In genomic region chrX:55839480-55839879, GRCh38 we compare ENCODE assay signal across 21 cellular contexts.
DNase-seq lines count a peak whose midpoint lies in the region; ATAC-seq, FAIRE-seq and TF ChIP-seq lines count a peak whose summit lies in the region.
"Had no signal": no experiment of that assay in that cellular context is flagged by ENCODE, and none has a peak within 500 bp of the region (broad histone marks: within the 10 kb centered on the region; RNA-seq: fewer than 3 reads in every experiment).

No MANE protein-coding gene starts in this region.

- no peaks in the 10 kb centered on the region for H4K20me1 ChIP-seq in H9 (ENCODE audit: control insufficient read depth, insufficient read depth, insufficient read length)

- no peak overlapping the region for H3K4me3 ChIP-seq in small intestine (ENCODE audit: low read depth in 1 of 2, low read length in 2 of 2)
- H3K4me3 ChIP-seq: left ventricle myocardium inferior, psoas muscle, smooth muscle cell, uterus had no signal

- no peak for ATAC-seq in activated CD4-positive, alpha-beta T cell treated with anti-CD3 and anti-CD28 coated beads for 36 hours
- ATAC-seq in WTC11 = peak; percentile 99
- no peak for ATAC-seq in GM18858 (IDR thresholded peaks at IDR 0.05; ENCODE audit: unreplicated experiment)
- ATAC-seq: activated naive CD4-positive, alpha-beta T cell treated with anti-CD3 and anti-CD28 coated beads, Interleukin-2, amount 50 U/mL, for 72 hours; psoas muscle had no signal

- H3T11ph ChIP-seq in H9 (ENCODE audit: low read length) = no peak overlapping the region

- H3K27ac ChIP-seq in H9 (ENCODE audit: insufficient read length, low read depth, low read length) = no peak overlapping the region
- H3K27ac ChIP-seq in small intestine (ENCODE audit: low read depth in 1 of 2, low read length in 1 of 2) = peak overlapping the region in 1 of 2 donors; percentile 56
- H3K27ac ChIP-seq: left ventricle myocardium inferior, psoas muscle, uterus had no signal

- no peak overlapping the region for H2BK12ac ChIP-seq in H9 (ENCODE audit: insufficient read length, low read depth, low read length)

- no peak overlapping the region for H2AK5ac ChIP-seq in H9 (ENCODE audit: insufficient read length, low read length)

- H3K4me1 ChIP-seq in H9 (ENCODE audit: insufficient read depth, low read length) (no peaks in the 10 kb centered on the region), small intestine (ENCODE audit: control insufficient read depth in 2 of 2, insufficient read depth in 1 of 2, low read depth in 1 of 2, low read length in 1 of 2) (no peaks in the 10 kb centered on the region)
- H3K4me1 ChIP-seq: left ventricle myocardium inferior, psoas muscle, uterus had no signal

- no peak overlapping the region for H4K8ac ChIP-seq in H9 (replicated peaks; ENCODE audit: insufficient read length, low read depth, low read length)

- no peak overlapping the region for H3K4ac ChIP-seq in H9 (ENCODE audit: low read depth, low read length)

- no peaks in the 10 kb centered on the region for H3K9me3 Mint-ChIP-seq in activated CD4-positive, alpha-beta T cell treated with anti-CD3 and anti-CD28 coated beads for 36 hours (ENCODE audit: low read depth)
- H3K9me3 Mint-ChIP-seq in activated CD4-positive, alpha-beta T cell treated with anti-CD3 and anti-CD28 coated beads, Interleukin-2, amount 10 ng/mL, durations not matched to agents 7 days and 5 days = no peaks in the 10 kb centered on the region
- H3K9me3 Mint-ChIP-seq in H9 (peaks cover 80 to 86% of the 10 kb centered on the region in 2 experiments), WTC11 (peaks cover 5% of the 10 kb centered on the region; the same call in 1 of the 2 replicates)
- peaks cover 3% of the 10 kb centered on the region for H3K9me3 Mint-ChIP-seq in activated T-helper 1 cell treated with anti-CD3 and anti-CD28 coated beads, Interleukin-12 subunit alpha, Interleukin-12 subunit beta, Interleukin-2, Interleukin-4 antibody, amounts not matched to agents 30 ng/mL and 10 ng/mL and 1 ng/mL, durations not matched to agents 14 hours and 24 hours and 36 hours
- H3K9me3 Mint-ChIP-seq: activated naive CD4-positive, alpha-beta T cell treated with anti-CD3 and anti-CD28 coated beads, Interleukin-2, amount 50 U/mL, for 72 hours; activated T-cell treated with anti-CD3 and anti-CD28 coated beads, Interleukin-2, amount 50 U/mL, for 24 hours had no signal

- intact Hi-C loops in activated CD4-positive, alpha-beta T cell treated with anti-CD3 and anti-CD28 coated beads for 36 hours (cut with DNase I, micrococcal nuclease) = no loop called here
- intact Hi-C loops in activated T-helper 1 cell treated with anti-CD3 and anti-CD28 coated beads, Interleukin-12 subunit alpha, Interleukin-12 subunit beta, Interleukin-2, Interleukin-4 antibody, amounts not matched to agents 30 ng/mL and 10 ng/mL and 1 ng/mL, durations not matched to agents 14 hours and 24 hours and 36 hours (cut with micrococcal nuclease) = no loop called here

- H2BK120ac ChIP-seq in H9 (ENCODE audit: low read depth, low read length, poor library complexity, severe bottlenecking) = no peak overlapping the region

- WGBS in H9 (ENCODE audit: extremely low coverage, insufficient read length, low lambda C conversion rate) = no CpG with 5 or more reads among the region's 2 CpGs
- 11 to 54% (median 51%) methylated on average over 2 of the region's 2 CpGs for WGBS in small intestine, 3 donors

- POLR2A ChIA-PET in activated CD4-positive, alpha-beta T cell treated with anti-CD3 and anti-CD28 coated beads for 36 hours (lab: Charles Lee) = no interaction called here
- POLR2A ChIA-PET in activated CD4-positive, alpha-beta T cell treated with anti-CD3 and anti-CD28 coated beads, Interleukin-2, amount 10 ng/mL, durations not matched to agents 7 days and 5 days (lab: Charles Lee) = no interaction called here
- POLR2A ChIA-PET in WTC11 (lab: Charles Lee) = no interaction called here

- no peak overlapping the region for H3K23ac ChIP-seq in H9 (ENCODE audit: insufficient read length, low read depth, low read length)

- H3K79me2 ChIP-seq in H9 (ENCODE audit: insufficient read depth, low read length) = no peaks in the 10 kb centered on the region

- H2BK15ac ChIP-seq in H9 (ENCODE audit: low read depth, low read length) = no peak overlapping the region

- no peak overlapping the region for H3K56ac ChIP-seq in H9 (ENCODE audit: insufficient read length, low read depth, low read length)

- H3K9me3 ChIP-seq in H9 (ENCODE audit: control insufficient read depth, low read depth, low read length) (peaks cover 24% of the 10 kb centered on the region), small intestine (ENCODE audit: control insufficient read depth, low read depth) (no peaks in the 10 kb centered on the region)
- H3K9me3 ChIP-seq: left ventricle myocardium inferior, uterus had no signal

- DNase-seq in activated CD4-positive, alpha-beta T cell treated with anti-CD3 and anti-CD28 coated beads for 36 hours = peak; percentile 16
- no peak for DNase-seq in activated CD4-positive, alpha-beta T cell treated with anti-CD3 and anti-CD28 coated beads, Interleukin-2, amount 10 ng/mL, durations not matched to agents 7 days and 5 days
- peak; percentile 79 for DNase-seq in H9
- DNase-seq in WTC11 (ENCODE audit: low spot score) = peak; percentile 64
- peak; percentile 88 for DNase-seq in small intestine
- DNase-seq in activated CD4-positive, alpha-beta T cell treated with anti-CD3 and anti-CD28 coated beads, Interleukin-2, amount 50 U/mL, for 4 hours = no peak
- no peak for DNase-seq in activated T-helper 1 cell treated with anti-CD3 and anti-CD28 coated beads, Interleukin-12 subunit alpha, Interleukin-12 subunit beta, Interleukin-2, Interleukin-4 antibody, amounts not matched to agents 30 ng/mL and 10 ng/mL and 1 ng/mL, durations not matched to agents 14 hours and 24 hours and 36 hours (ENCODE audit: low spot score)
- DNase-seq: ACHN; activated T-cell treated with anti-CD3 and anti-CD28 coated beads, Interleukin-2, amount 50 U/mL, for 24 hours; effector memory CD4-positive, alpha-beta T cell; GOT3; left ventricle myocardium inferior; NCI-H1417; NCI-H774; substantia nigra; uterus had no signal

- no peak overlapping the region for H3K18ac ChIP-seq in H9 (ENCODE audit: insufficient read length, low read depth, low read length)

- no peak overlapping the region for H4K5ac ChIP-seq in H9 (ENCODE audit: insufficient read length, low read depth, low read length)

- no peak overlapping the region for H2BK5ac ChIP-seq in H9 (ENCODE audit: insufficient read length, low read length)

- no peak overlapping the region for H3K4me2 ChIP-seq in H9 (ENCODE audit: insufficient read depth, insufficient read length, low read length)
- H3K4me2 ChIP-seq: smooth muscle cell had no signal

- no peaks in the 10 kb centered on the region for H3K23me2 ChIP-seq in H9 (ENCODE audit: insufficient read length, low read depth, low read length, poor library complexity, severe bottlenecking)

- H3K27ac Mint-ChIP-seq in activated CD4-positive, alpha-beta T cell treated with anti-CD3 and anti-CD28 coated beads for 36 hours = no peak overlapping the region
- H3K27ac Mint-ChIP-seq in activated CD4-positive, alpha-beta T cell treated with anti-CD3 and anti-CD28 coated beads, Interleukin-2, amount 10 ng/mL, durations not matched to agents 7 days and 5 days = no peak overlapping the region
- H3K27ac Mint-ChIP-seq in H9 = no peak overlapping the region
- no peak overlapping the region for H3K27ac Mint-ChIP-seq in WTC11
- H3K27ac Mint-ChIP-seq in activated T-helper 1 cell treated with anti-CD3 and anti-CD28 coated beads, Interleukin-12 subunit alpha, Interleukin-12 subunit beta, Interleukin-2, Interleukin-4 antibody, amounts not matched to agents 30 ng/mL and 10 ng/mL and 1 ng/mL, durations not matched to agents 14 hours and 24 hours and 36 hours = no peak overlapping the region
- H3K27ac Mint-ChIP-seq: activated naive CD4-positive, alpha-beta T cell treated with anti-CD3 and anti-CD28 coated beads, Interleukin-2, amount 50 U/mL, for 72 hours; activated T-cell treated with anti-CD3 and anti-CD28 coated beads, Interleukin-2, amount 50 U/mL, for 24 hours had no signal

- TF ChIP-seq CTCF in H9 (conservative IDR thresholded peaks at IDR 0.05) (peak; percentile 51; the same call in 2 of the 3 replicates), WTC11 (IDR thresholded peaks at IDR 0.05) (no peak)

- no peaks in the 10 kb centered on the region for H3K4me1 Mint-ChIP-seq in activated CD4-positive, alpha-beta T cell treated with anti-CD3 and anti-CD28 coated beads for 36 hours
- H3K4me1 Mint-ChIP-seq in activated CD4-positive, alpha-beta T cell treated with anti-CD3 and anti-CD28 coated beads, Interleukin-2, amount 10 ng/mL, durations not matched to agents 7 days and 5 days = no peaks in the 10 kb centered on the region
- peaks cover 2 to 7% of the 10 kb centered on the region in 2 experiments; a peak in 2 of 4 replicates for H3K4me1 Mint-ChIP-seq in H9
- H3K4me1 Mint-ChIP-seq in WTC11 = peaks cover 5% of the 10 kb centered on the region
- no peaks in the 10 kb centered on the region for H3K4me1 Mint-ChIP-seq in activated T-helper 1 cell treated with anti-CD3 and anti-CD28 coated beads, Interleukin-12 subunit alpha, Interleukin-12 subunit beta, Interleukin-2, Interleukin-4 antibody, amounts not matched to agents 30 ng/mL and 10 ng/mL and 1 ng/mL, durations not matched to agents 14 hours and 24 hours and 36 hours (ENCODE audit: low read depth)
- H3K4me1 Mint-ChIP-seq: neural crest cell had no signal

- no peaks in the 10 kb centered on the region for H3K36me3 ChIP-seq in small intestine (ENCODE audit: control insufficient read depth in 2 of 2, insufficient read depth in 2 of 2, low read length in 2 of 2)
- H3K36me3 ChIP-seq: left ventricle myocardium inferior, uterus had no signal

- no peak overlapping the region for H2AFZ ChIP-seq in H9 (ENCODE audit: low read length)

- FAIRE-seq in small intestine (lab: Jason Lieb, UNC) = no peak

- CTCF ChIA-PET in activated CD4-positive, alpha-beta T cell treated with anti-CD3 and anti-CD28 coated beads for 36 hours (lab: Charles Lee) = no interaction called here
- CTCF ChIA-PET in activated CD4-positive, alpha-beta T cell treated with anti-CD3 and anti-CD28 coated beads, Interleukin-2, amount 10 ng/mL, durations not matched to agents 7 days and 5 days (lab: Charles Lee) = no interaction called here
- CTCF ChIA-PET in WTC11 (lab: Charles Lee) = interaction anchor here (1.1 to 3.3 kb wide), 2 partner anchors 69 to 80 kb away, joined by 3 to 21 read pairs; no protein-coding TSS in a partner anchor

- no peak overlapping the region for H2BK20ac ChIP-seq in H9 (ENCODE audit: low read depth, low read length, poor library complexity, severe bottlenecking)

- H3K9ac ChIP-seq in H9 (ENCODE audit: extremely low read depth, insufficient read length, low read length) = no peak overlapping the region

- no peaks in the 10 kb centered on the region for H3K27me3 Mint-ChIP-seq in activated CD4-positive, alpha-beta T cell treated with anti-CD3 and anti-CD28 coated beads for 36 hours
- H3K27me3 Mint-ChIP-seq in activated CD4-positive, alpha-beta T cell treated with anti-CD3 and anti-CD28 coated beads, Interleukin-2, amount 10 ng/mL, durations not matched to agents 7 days and 5 days = no peaks in the 10 kb centered on the region
- H3K27me3 Mint-ChIP-seq in H9 (ENCODE audit: low read depth) = peaks cover 4% of the 10 kb centered on the region; the same call in 1 of the 2 replicates
- peaks cover 2% of the 10 kb centered on the region; the same call in 1 of the 2 replicates for H3K27me3 Mint-ChIP-seq in WTC11 (ENCODE audit: low read depth)
- no peaks in the 10 kb centered on the region for H3K27me3 Mint-ChIP-seq in activated T-helper 1 cell treated with anti-CD3 and anti-CD28 coated beads, Interleukin-12 subunit alpha, Interleukin-12 subunit beta, Interleukin-2, Interleukin-4 antibody, amounts not matched to agents 30 ng/mL and 10 ng/mL and 1 ng/mL, durations not matched to agents 14 hours and 24 hours and 36 hours (ENCODE audit: insufficient read depth)

- no peak overlapping the region for H3K14ac ChIP-seq in H9 (ENCODE audit: insufficient read depth, low read length)

- no peak overlapping the region for H4K91ac ChIP-seq in H9 (ENCODE audit: insufficient read length, low read depth, low read length)

- H3K27me3 ChIP-seq in H9 (ENCODE audit: insufficient read depth, low read length) = no peaks in the 10 kb centered on the region
- H3K27me3 ChIP-seq in small intestine (ENCODE audit: control insufficient read depth in 2 of 2, insufficient read depth in 2 of 2, low read length in 2 of 2) = no peaks in the 10 kb centered on the region
- H3K27me3 ChIP-seq: uterus had no signal

- H3K36me3 Mint-ChIP-seq in activated CD4-positive, alpha-beta T cell treated with anti-CD3 and anti-CD28 coated beads for 36 hours (ENCODE audit: low read depth) = no peaks in the 10 kb centered on the region
- H3K36me3 Mint-ChIP-seq in activated CD4-positive, alpha-beta T cell treated with anti-CD3 and anti-CD28 coated beads, Interleukin-2, amount 10 ng/mL, durations not matched to agents 7 days and 5 days (ENCODE audit: low read depth) = no peaks in the 10 kb centered on the region
- peaks cover 7 to 10% (median 9%) of the 10 kb centered on the region in 3 experiments; a peak in 5 of 7 replicates for H3K36me3 Mint-ChIP-seq in H9 (ENCODE audit: insufficient read depth in 1 of 3, low read depth in 3 of 3)
- H3K36me3 Mint-ChIP-seq in WTC11 = no peaks in the 10 kb centered on the region
- no peaks in the 10 kb centered on the region for H3K36me3 Mint-ChIP-seq in activated T-helper 1 cell treated with anti-CD3 and anti-CD28 coated beads, Interleukin-12 subunit alpha, Interleukin-12 subunit beta, Interleukin-2, Interleukin-4 antibody, amounts not matched to agents 30 ng/mL and 10 ng/mL and 1 ng/mL, durations not matched to agents 14 hours and 24 hours and 36 hours (ENCODE audit: low read depth)
- H3K36me3 Mint-ChIP-seq: activated naive CD4-positive, alpha-beta T cell treated with anti-CD3 and anti-CD28 coated beads, Interleukin-2, amount 50 U/mL, for 72 hours had no signal

- no peaks in the 10 kb centered on the region for H3K79me1 ChIP-seq in H9 (ENCODE audit: insufficient read depth, low read depth, low read length, poor library complexity, severe bottlenecking)

- H3K4me3 Mint-ChIP-seq in activated CD4-positive, alpha-beta T cell treated with anti-CD3 and anti-CD28 coated beads for 36 hours = no peak overlapping the region
- no peak overlapping the region for H3K4me3 Mint-ChIP-seq in activated CD4-positive, alpha-beta T cell treated with anti-CD3 and anti-CD28 coated beads, Interleukin-2, amount 10 ng/mL, durations not matched to agents 7 days and 5 days
- no peak overlapping the region; a peak in 1 of 5 replicates for H3K4me3 Mint-ChIP-seq in H9
- no peak overlapping the region for H3K4me3 Mint-ChIP-seq in WTC11
- H3K4me3 Mint-ChIP-seq in activated T-helper 1 cell treated with anti-CD3 and anti-CD28 coated beads, Interleukin-12 subunit alpha, Interleukin-12 subunit beta, Interleukin-2, Interleukin-4 antibody, amounts not matched to agents 30 ng/mL and 10 ng/mL and 1 ng/mL, durations not matched to agents 14 hours and 24 hours and 36 hours = no peak overlapping the region
- H3K4me3 Mint-ChIP-seq: activated T-cell treated with anti-CD3 and anti-CD28 coated beads, Interleukin-2, amount 50 U/mL, for 24 hours; neural crest cell had no signal

Comparison
In these comparisons a context has a peak if more than half of its experiments do, and no peak if none do; other contexts are left out.
1. DNase-seq: peak in activated CD4-positive, alpha-beta T cell treated with anti-CD3 and anti-CD28 coated beads for 36 hours (single experiment), H9 (single experiment), WTC11 (single experiment) and small intestine (single experiment); none in activated CD4-positive, alpha-beta T cell treated with anti-CD3 and anti-CD28 coated beads, Interleukin-2, amount 10 ng/mL, durations not matched to agents 7 days and 5 days (single experiment), activated CD4-positive, alpha-beta T cell treated with anti-CD3 and anti-CD28 coated beads, Interleukin-2, amount 50 U/mL, for 4 hours (0 of 2) and activated T-helper 1 cell treated with anti-CD3 and anti-CD28 coated beads, Interleukin-12 subunit alpha, Interleukin-12 subunit beta, Interleukin-2, Interleukin-4 antibody, amounts not matched to agents 30 ng/mL and 10 ng/mL and 1 ng/mL, durations not matched to agents 14 hours and 24 hours and 36 hours (single experiment).